2 cellular contexts compared by ENCODE assay signal in genomic region chr21:36245649-36246048, GRCh38.
TF ChIP-seq lines count a peak whose summit lies in the region.

No MANE protein-coding gene starts in this region.

TF ChIP-seq in H1, 55 proteins besides CTCF, POLR2A, EP300 and RAD21:
- TF ChIP-seq SIX5 (IDR thresholded peaks at IDR 0.05; ENCODE audit: low read depth, low read length) (no peak), CREB1 (IDR thresholded peaks at IDR 0.05) (no peak), CHD2 (IDR thresholded peaks at IDR 0.05; ENCODE audit: low read length) (no peak), CBX8 (IDR thresholded peaks at IDR 0.05; ENCODE audit: borderline replicate concordance, low read depth, low read length) (no peak), SUZ12 (IDR thresholded peaks at IDR 0.05; ENCODE audit: low read length) (no peak), RBBP5 (IDR thresholded peaks at IDR 0.05; ENCODE audit: borderline replicate concordance, low read depth, low read length) (no peak)
- TF ChIP-seq, protein P1, sequence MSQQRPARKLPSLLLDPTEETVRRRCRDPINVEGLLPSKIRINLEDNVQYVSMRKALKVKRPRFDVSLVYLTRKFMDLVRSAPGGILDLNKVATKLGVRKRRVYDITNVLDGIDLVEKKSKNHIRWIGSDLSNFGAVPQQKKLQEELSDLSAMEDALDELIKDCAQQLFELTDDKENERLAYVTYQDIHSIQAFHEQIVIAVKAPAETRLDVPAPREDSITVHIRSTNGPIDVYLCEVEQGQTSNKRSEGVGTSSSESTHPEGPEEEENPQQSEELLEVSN (IDR thresholded peaks at IDR 0.05), result no peak

TF ChIP-seq in GM12891, 5 proteins besides CTCF, POLR2A, EP300 and RAD21:
- TF ChIP-seq TAF1 (IDR thresholded peaks at IDR 0.05; ENCODE audit: low read depth, low read length) (no peak), POU2F2 (IDR thresholded peaks at IDR 0.05; ENCODE audit: low read depth, low read length) (no peak), POLR2AphosphoS5 (IDR thresholded peaks at IDR 0.05; ENCODE audit: low read depth, low read length) (no peak), PAX5 (IDR thresholded peaks at IDR 0.05; ENCODE audit: insufficient read depth, low read length, severe bottlenecking) (no peak), SPI1 (IDR thresholded peaks at IDR 0.05; ENCODE audit: low read depth, low read length) (no peak)
